Comparison of ENCODE assay signal across 25 cellular contexts in the genomic region with DNA sequence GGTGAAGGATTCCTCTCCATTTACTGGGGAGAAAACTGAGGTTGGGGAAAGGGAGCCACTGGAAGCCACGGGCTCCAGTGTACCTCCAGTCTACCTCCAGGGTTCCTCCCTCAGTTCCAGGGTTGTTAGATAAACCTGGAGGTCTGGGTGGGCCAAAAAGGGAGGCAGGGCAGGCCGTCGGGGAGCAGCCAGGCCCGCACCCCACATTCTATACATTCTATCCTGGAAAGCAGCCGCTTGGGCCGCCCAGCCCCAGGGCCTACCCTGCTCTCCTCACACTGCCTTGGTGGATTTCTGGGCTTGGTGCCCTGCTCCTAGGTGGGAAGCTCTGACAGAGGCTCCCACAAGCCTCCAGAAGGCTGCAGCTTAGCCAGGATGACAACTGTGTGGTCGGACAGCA. TPM values are rescaled to one million over a fixed set of nuclear protein-coding genes. Genes with fewer than 3 reads are reported as not detected.
A peak's percentile ranks its signal among the peaks of the same experiment; 100 is the strongest.
DNase-seq lines count a peak whose midpoint lies in the region; ATAC-seq lines count a peak whose summit lies in the region.
"Had no signal": no experiment of that assay in that cellular context is flagged by ENCODE, and none has a peak within 500 bp of the region (broad histone marks: within the 10 kb centered on the region; RNA-seq: fewer than 3 reads in every experiment).

No MANE protein-coding gene starts in this region.

- peak overlapping the region; percentile 75 for H2AK5ac ChIP-seq in neuronal stem cell (ENCODE audit: low read depth, low read length)

- peak overlapping the region; percentile 33 for H3K18ac ChIP-seq in neuronal stem cell (ENCODE audit: low read length)

- no peak overlapping the region for H2BK5ac ChIP-seq in neuronal stem cell (ENCODE audit: low read length)

- H3K4me3 ChIP-seq in CD4-positive, alpha-beta memory T cell (ENCODE audit: low read length in 2 of 2) = no peak overlapping the region
- no peak overlapping the region for H3K4me3 ChIP-seq in neuronal stem cell (ENCODE audit: low read length in 2 of 2)
- H3K4me3 ChIP-seq: GM12878, GM23338, HAP-1 had no signal

- no peak for DNase-seq in activated T-cell treated with anti-CD3 and anti-CD28 coated beads, Interleukin-2, amount 50 U/mL, for 24 hours
- no peak for DNase-seq in activated T-cell treated with anti-CD3 and anti-CD28 coated beads, Interleukin-2, amount 50 U/mL, for 48 hours
- peak in 1 of 5 donors; percentile 5 for DNase-seq in CD4-positive, alpha-beta memory T cell
- DNase-seq in activated CD8-positive, alpha-beta T cell treated with anti-CD3 and anti-CD28 coated beads, Interleukin-2, amount 10 ng/mL, durations not matched to agents 7 days and 5 days = no peak
- no peak for DNase-seq in neuronal stem cell (ENCODE audit: low spot score)
- no peak for DNase-seq in effector CD4-positive, alpha-beta T cell
- DNase-seq: ACHN, C1 segment of cervical spinal cord, COR-L47, DMS 273 treated with DMSO at 0.1 percent for 48 hours, DMS79 treated with DMSO at 0.1 percent for 48 hours, KG1, NCI-H1092, NCI-H1436, NCI-H187 treated with DMSO at 0.1 percent for 48 hours, NCI-H2107, NCI-H446 treated with DMSO at 0.1 percent for 48 hours, NCI-H526 treated with DMSO at 0.1 percent for 48 hours had no signal

- H3K4me3 Mint-ChIP-seq in activated T-cell treated with anti-CD3 and anti-CD28 coated beads, Interleukin-2, amount 50 U/mL, for 24 hours = no peak overlapping the region
- no peak overlapping the region for H3K4me3 Mint-ChIP-seq in CD4-positive, alpha-beta memory T cell
- H3K4me3 Mint-ChIP-seq in activated CD8-positive, alpha-beta T cell treated with anti-CD3 and anti-CD28 coated beads, Interleukin-2, amount 10 ng/mL, durations not matched to agents 7 days and 5 days = no peak overlapping the region
- H3K4me3 Mint-ChIP-seq: GM23338 had no signal

- peak overlapping the region; percentile 49 for H2BK15ac ChIP-seq in neuronal stem cell (ENCODE audit: low read length)

- H3K23ac ChIP-seq in neuronal stem cell (ENCODE audit: low read depth, low read length, poor library complexity) = no peak overlapping the region

- WGBS in neuronal stem cell (ENCODE audit: extremely low coverage in 2 of 2, insufficient read length in 2 of 2, insufficient replicate concordance in 1 of 2), 2 donors = no CpG with 5 or more reads among the region's 7 CpGs

- H2BK12ac ChIP-seq in neuronal stem cell (ENCODE audit: low read length) = no peak overlapping the region

- H4K91ac ChIP-seq in neuronal stem cell (ENCODE audit: low read depth, low read length, poor library complexity) = no peak overlapping the region

- peaks cover 2% of the 10 kb centered on the region for H3K79me1 ChIP-seq in neuronal stem cell (ENCODE audit: low read depth, low read length)

- H2AFZ ChIP-seq in neuronal stem cell (ENCODE audit: low read length) = no peak overlapping the region

- H3K27ac ChIP-seq in CD4-positive, alpha-beta memory T cell (ENCODE audit: low read depth, low read length) = no peak overlapping the region
- no peak overlapping the region for H3K27ac ChIP-seq in neuronal stem cell (replicated peaks; ENCODE audit: low read length)
- H3K27ac ChIP-seq: 22Rv1 had no signal

- no peak overlapping the region for H2BK120ac ChIP-seq in neuronal stem cell (ENCODE audit: low read depth, low read length)

- POLR2A ChIA-PET in CD4-positive, alpha-beta memory T cell (lab: Charles Lee; ENCODE audit: partially characterized antibody) = interaction anchor here (0.6 to 23.8 kb wide), 9 partner anchors 8 to 86 kb away, joined by 3 to 654 read pairs (median 7); partner anchors contain the start of genes CARD19 and SUSD3
- POLR2A ChIA-PET in activated CD8-positive, alpha-beta T cell treated with anti-CD3 and anti-CD28 coated beads, Interleukin-2, amount 10 ng/mL, durations not matched to agents 7 days and 5 days (lab: Charles Lee) = interaction anchor here (0.7 kb wide), 1 partner anchor 12 kb away, joined by 4 read pairs; no protein-coding TSS in a partner anchor

- H3K27me3 ChIP-seq in CD4-positive, alpha-beta memory T cell (ENCODE audit: insufficient read depth, low read length) = no peaks in the 10 kb centered on the region
- H3K27me3 ChIP-seq in neuronal stem cell (ENCODE audit: control insufficient read depth in 3 of 3, insufficient read depth in 3 of 3, low read depth in 1 of 3, low read length in 3 of 3) = peaks cover 0 to 7% (median 0%) of the 10 kb centered on the region in 3 experiments

- peak overlapping the region; percentile 78 for H3K4ac ChIP-seq in neuronal stem cell (ENCODE audit: low read length)

- CTCF ChIA-PET in CD4-positive, alpha-beta memory T cell (lab: Charles Lee; ENCODE audit: partially characterized antibody) = interaction anchor here (1.2 to 1.5 kb wide), 2 partner anchors 12 to 37 kb away, joined by 4 to 6 read pairs; no protein-coding TSS in a partner anchor
- CTCF ChIA-PET in activated CD8-positive, alpha-beta T cell treated with anti-CD3 and anti-CD28 coated beads, Interleukin-2, amount 10 ng/mL, durations not matched to agents 7 days and 5 days (lab: Charles Lee) = interaction anchor here (1.3 to 1.5 kb wide), 2 partner anchors 37 to 68 kb away, joined by 3 to 6 read pairs; no protein-coding TSS in a partner anchor

- no peak overlapping the region for H3K9ac ChIP-seq in neuronal stem cell (ENCODE audit: low read depth, low read length, poor library complexity)

- peaks cover 58% of the 10 kb centered on the region for H3K4me1 ChIP-seq in CD4-positive, alpha-beta memory T cell (ENCODE audit: insufficient read depth, low read length)
- peaks cover 0 to 7% of the 10 kb centered on the region in 2 donors for H3K4me1 ChIP-seq in neuronal stem cell (ENCODE audit: control insufficient read depth in 2 of 2, insufficient read depth in 1 of 2, low read depth in 1 of 2, low read length in 2 of 2)
- H3K4me1 ChIP-seq: HAP-1 had no signal

- peak overlapping the region; percentile 63 for H3K27ac Mint-ChIP-seq in activated T-cell treated with anti-CD3 and anti-CD28 coated beads, Interleukin-2, amount 50 U/mL, for 24 hours
- H3K27ac Mint-ChIP-seq in CD4-positive, alpha-beta memory T cell = peak overlapping the region in 5 of 7 donors; percentile 37 to 78 (median 63)
- H3K27ac Mint-ChIP-seq in activated CD8-positive, alpha-beta T cell treated with anti-CD3 and anti-CD28 coated beads, Interleukin-2, amount 10 ng/mL, durations not matched to agents 7 days and 5 days = peak overlapping the region; percentile 15
- H3K27ac Mint-ChIP-seq: GM23338 had no signal

- no peak for ATAC-seq in activated CD8-positive, alpha-beta T cell treated with anti-CD3 and anti-CD28 coated beads, Interleukin-2, amount 10 ng/mL, durations not matched to agents 7 days and 5 days
- no peak for ATAC-seq in HG03342 (IDR thresholded peaks at IDR 0.05; ENCODE audit: unreplicated experiment)
- no peak for ATAC-seq in GM21619 (IDR thresholded peaks at IDR 0.05; ENCODE audit: unreplicated experiment)
- ATAC-seq: GM23338, Right ventricle myocardium inferior had no signal

- H3K27me3 Mint-ChIP-seq in activated T-cell treated with anti-CD3 and anti-CD28 coated beads, Interleukin-2, amount 50 U/mL, for 24 hours = no peaks in the 10 kb centered on the region
- H3K27me3 Mint-ChIP-seq in CD4-positive, alpha-beta memory T cell = no peaks in the 10 kb centered on the region
- no peaks in the 10 kb centered on the region for H3K27me3 Mint-ChIP-seq in activated CD8-positive, alpha-beta T cell treated with anti-CD3 and anti-CD28 coated beads, Interleukin-2, amount 10 ng/mL, durations not matched to agents 7 days and 5 days (ENCODE audit: low read depth)

- H3K4me1 Mint-ChIP-seq in activated T-cell treated with anti-CD3 and anti-CD28 coated beads, Interleukin-2, amount 50 U/mL, for 24 hours (ENCODE audit: low read depth) = peaks cover 59% of the 10 kb centered on the region
- H3K4me1 Mint-ChIP-seq in CD4-positive, alpha-beta memory T cell = peaks cover 27 to 72% (median 47%) of the 10 kb centered on the region in 4 donors
- peaks cover 42% of the 10 kb centered on the region for H3K4me1 Mint-ChIP-seq in activated CD8-positive, alpha-beta T cell treated with anti-CD3 and anti-CD28 coated beads, Interleukin-2, amount 10 ng/mL, durations not matched to agents 7 days and 5 days (ENCODE audit: low read depth)

- H3K36me3 ChIP-seq in CD4-positive, alpha-beta memory T cell (ENCODE audit: insufficient read depth, low read length) = peaks cover 9% of the 10 kb centered on the region
- no peaks in the 10 kb centered on the region for H3K36me3 ChIP-seq in neuronal stem cell (replicated peaks in 1 of 2; ENCODE audit: control insufficient read depth in 2 of 2, insufficient read depth in 2 of 2, low read length in 2 of 2)
- H3K36me3 ChIP-seq: HAP-1 had no signal

- H3K36me3 Mint-ChIP-seq in activated T-cell treated with anti-CD3 and anti-CD28 coated beads, Interleukin-2, amount 50 U/mL, for 24 hours (ENCODE audit: low read depth) = peaks cover 7% of the 10 kb centered on the region
- H3K36me3 Mint-ChIP-seq in CD4-positive, alpha-beta memory T cell = peaks cover 0 to 12% of the 10 kb centered on the region in 2 donors
- peaks cover 12% of the 10 kb centered on the region for H3K36me3 Mint-ChIP-seq in activated CD8-positive, alpha-beta T cell treated with anti-CD3 and anti-CD28 coated beads, Interleukin-2, amount 10 ng/mL, durations not matched to agents 7 days and 5 days (ENCODE audit: low read depth)

- H3K9me3 ChIP-seq in CD4-positive, alpha-beta memory T cell (ENCODE audit: control insufficient read depth in 1 of 2, low read length in 2 of 2) = no peaks in the 10 kb centered on the region
- H3K9me3 ChIP-seq in neuronal stem cell (replicated peaks in 1 of 2; ENCODE audit: control insufficient read depth in 2 of 2, insufficient read depth in 1 of 2, low read depth in 1 of 2, low read length in 2 of 2) = no peaks in the 10 kb centered on the region
- H3K9me3 ChIP-seq: HAP-1 had no signal

- intact Hi-C loops in CD4-positive, alpha-beta memory T cell (cut with micrococcal nuclease) = no loop called here

- no peak overlapping the region for H3K4me2 ChIP-seq in neuronal stem cell (ENCODE audit: insufficient read depth, low read length, poor library complexity, severe bottlenecking)
- H3K4me2 ChIP-seq: GM23338 had no signal

- H3K14ac ChIP-seq in neuronal stem cell (ENCODE audit: low read length) = peak overlapping the region; percentile 97

- H3K9me3 Mint-ChIP-seq in activated T-cell treated with anti-CD3 and anti-CD28 coated beads, Interleukin-2, amount 50 U/mL, for 24 hours = no peaks in the 10 kb centered on the region
- peaks cover 0 to 4% (median 0%) of the 10 kb centered on the region in 8 donors for H3K9me3 Mint-ChIP-seq in CD4-positive, alpha-beta memory T cell
- H3K9me3 Mint-ChIP-seq in activated CD8-positive, alpha-beta T cell treated with anti-CD3 and anti-CD28 coated beads, Interleukin-2, amount 10 ng/mL, durations not matched to agents 7 days and 5 days (ENCODE audit: insufficient read depth) = no peaks in the 10 kb centered on the region

- peak overlapping the region; percentile 72 for H4K8ac ChIP-seq in neuronal stem cell (ENCODE audit: low read depth, low read length)

RNA-seq across cellular contexts. Expression of gene SUSD3, which starts 18.1 kb away (rescaled TPM):
- 10 to 100 TPM; 58.3 to 63.7 TPM for total RNA-seq in CD4-positive, alpha-beta memory T cell
- polyA plus RNA-seq in CD4-positive, alpha-beta memory T cell = 100 to 1,000 TPM; 149 to 199 TPM
- total RNA-seq in activated CD8-positive, alpha-beta T cell treated with anti-CD3 and anti-CD28 coated beads, Interleukin-2, amount 10 ng/mL, durations not matched to agents 7 days and 5 days = 10 to 100 TPM; 57.9 to 59.6 TPM
- polyA plus RNA-seq in neuronal stem cell (2013, experiment 1 of 2) = 1.9 TPM
- polyA plus RNA-seq in neuronal stem cell (2013, experiment 2 of 2) = 2.0 TPM

RNA-seq across cellular contexts. Expression of gene CARD19, which starts 55.6 kb away (rescaled TPM):
- 10 to 100 TPM; 57.8 to 64.2 TPM for total RNA-seq in CD4-positive, alpha-beta memory T cell
- 10 to 100 TPM; 65.6 to 88.7 TPM for polyA plus RNA-seq in CD4-positive, alpha-beta memory T cell
- total RNA-seq in activated CD8-positive, alpha-beta T cell treated with anti-CD3 and anti-CD28 coated beads, Interleukin-2, amount 10 ng/mL, durations not matched to agents 7 days and 5 days = 10 to 100 TPM; 51.7 to 55.4 TPM
- polyA plus RNA-seq in neuronal stem cell (2013, experiment 1 of 2) = 23.2 TPM
- polyA plus RNA-seq in neuronal stem cell (2013, experiment 2 of 2) = 20.4 TPM
